ENCODE assay signal across 1 cellular context in the genomic region with DNA sequence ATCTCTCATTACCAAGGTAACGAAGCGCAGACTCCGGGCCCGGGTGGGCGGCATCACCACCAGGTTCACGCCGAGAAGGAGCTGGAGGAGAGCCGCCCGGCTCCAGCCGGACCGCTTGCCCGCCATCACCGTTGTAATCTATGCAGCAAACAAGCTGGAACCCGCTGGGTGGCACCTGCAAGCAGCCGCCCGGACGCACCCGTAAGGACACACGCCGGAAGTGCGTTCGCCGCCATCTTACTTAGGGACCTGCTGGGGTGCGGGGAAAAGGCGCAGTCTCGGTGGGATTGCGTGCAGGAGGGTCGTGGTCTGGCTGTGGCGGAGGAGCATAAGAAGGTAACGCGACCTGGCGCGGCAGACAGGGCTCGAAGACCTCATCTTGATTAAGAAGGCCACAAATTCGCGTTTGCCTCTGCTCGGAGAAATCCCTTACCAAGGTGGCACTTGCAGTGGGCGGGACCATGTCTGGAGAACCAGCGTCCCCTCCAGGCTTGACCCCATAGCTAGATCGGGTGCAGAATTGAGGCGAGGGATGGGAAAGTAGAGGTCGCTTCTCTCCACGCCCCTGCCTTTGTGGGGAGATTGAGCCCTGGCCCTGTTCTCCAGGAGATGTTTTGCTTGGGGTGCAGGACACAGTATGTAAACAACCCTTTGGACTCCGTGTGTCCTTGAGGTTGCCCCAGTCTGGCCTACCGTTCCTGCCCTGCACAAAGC.
TF ChIP-seq lines count a peak whose summit lies in the region.

A gene with protein sequence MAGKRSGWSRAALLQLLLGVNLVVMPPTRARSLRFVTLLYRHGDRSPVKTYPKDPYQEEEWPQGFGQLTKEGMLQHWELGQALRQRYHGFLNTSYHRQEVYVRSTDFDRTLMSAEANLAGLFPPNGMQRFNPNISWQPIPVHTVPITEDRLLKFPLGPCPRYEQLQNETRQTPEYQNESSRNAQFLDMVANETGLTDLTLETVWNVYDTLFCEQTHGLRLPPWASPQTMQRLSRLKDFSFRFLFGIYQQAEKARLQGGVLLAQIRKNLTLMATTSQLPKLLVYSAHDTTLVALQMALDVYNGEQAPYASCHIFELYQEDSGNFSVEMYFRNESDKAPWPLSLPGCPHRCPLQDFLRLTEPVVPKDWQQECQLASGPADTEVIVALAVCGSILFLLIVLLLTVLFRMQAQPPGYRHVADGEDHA (minus strand): TSS at position 151 of the 714 bp plus-strand sequence. CDS start 25 bp downstream, at position 126.

TF ChIP-seq in WTC11, 78 proteins besides CTCF, POLR2A, EP300 and RAD21 (continued from another document and continues in another):
- TF ChIP-seq, protein P1, sequence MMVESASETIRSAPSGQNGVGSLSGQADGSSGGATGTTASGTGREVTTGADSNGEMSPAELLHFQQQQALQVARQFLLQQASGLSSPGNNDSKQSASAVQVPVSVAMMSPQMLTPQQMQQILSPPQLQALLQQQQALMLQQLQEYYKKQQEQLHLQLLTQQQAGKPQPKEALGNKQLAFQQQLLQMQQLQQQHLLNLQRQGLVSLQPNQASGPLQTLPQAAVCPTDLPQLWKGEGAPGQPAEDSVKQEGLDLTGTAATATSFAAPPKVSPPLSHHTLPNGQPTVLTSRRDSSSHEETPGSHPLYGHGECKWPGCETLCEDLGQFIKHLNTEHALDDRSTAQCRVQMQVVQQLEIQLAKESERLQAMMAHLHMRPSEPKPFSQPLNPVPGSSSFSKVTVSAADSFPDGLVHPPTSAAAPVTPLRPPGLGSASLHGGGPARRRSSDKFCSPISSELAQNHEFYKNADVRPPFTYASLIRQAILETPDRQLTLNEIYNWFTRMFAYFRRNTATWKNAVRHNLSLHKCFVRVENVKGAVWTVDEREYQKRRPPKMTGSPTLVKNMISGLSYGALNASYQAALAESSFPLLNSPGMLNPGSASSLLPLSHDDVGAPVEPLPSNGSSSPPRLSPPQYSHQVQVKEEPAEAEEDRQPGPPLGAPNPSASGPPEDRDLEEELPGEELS (CRISPR knock-in tag; IDR thresholded peaks at IDR 0.05): peak; percentile 90
- TF ChIP-seq FOXJ3 (CRISPR knock-in tag; IDR thresholded peaks at IDR 0.05; ENCODE audit: borderline replicate concordance): peak; percentile 26; the same call in 1 of the 2 replicates
- no peak for TF ChIP-seq TEAD4 (CRISPR knock-in tag; IDR thresholded peaks at IDR 0.05)
- TF ChIP-seq, protein P2, sequence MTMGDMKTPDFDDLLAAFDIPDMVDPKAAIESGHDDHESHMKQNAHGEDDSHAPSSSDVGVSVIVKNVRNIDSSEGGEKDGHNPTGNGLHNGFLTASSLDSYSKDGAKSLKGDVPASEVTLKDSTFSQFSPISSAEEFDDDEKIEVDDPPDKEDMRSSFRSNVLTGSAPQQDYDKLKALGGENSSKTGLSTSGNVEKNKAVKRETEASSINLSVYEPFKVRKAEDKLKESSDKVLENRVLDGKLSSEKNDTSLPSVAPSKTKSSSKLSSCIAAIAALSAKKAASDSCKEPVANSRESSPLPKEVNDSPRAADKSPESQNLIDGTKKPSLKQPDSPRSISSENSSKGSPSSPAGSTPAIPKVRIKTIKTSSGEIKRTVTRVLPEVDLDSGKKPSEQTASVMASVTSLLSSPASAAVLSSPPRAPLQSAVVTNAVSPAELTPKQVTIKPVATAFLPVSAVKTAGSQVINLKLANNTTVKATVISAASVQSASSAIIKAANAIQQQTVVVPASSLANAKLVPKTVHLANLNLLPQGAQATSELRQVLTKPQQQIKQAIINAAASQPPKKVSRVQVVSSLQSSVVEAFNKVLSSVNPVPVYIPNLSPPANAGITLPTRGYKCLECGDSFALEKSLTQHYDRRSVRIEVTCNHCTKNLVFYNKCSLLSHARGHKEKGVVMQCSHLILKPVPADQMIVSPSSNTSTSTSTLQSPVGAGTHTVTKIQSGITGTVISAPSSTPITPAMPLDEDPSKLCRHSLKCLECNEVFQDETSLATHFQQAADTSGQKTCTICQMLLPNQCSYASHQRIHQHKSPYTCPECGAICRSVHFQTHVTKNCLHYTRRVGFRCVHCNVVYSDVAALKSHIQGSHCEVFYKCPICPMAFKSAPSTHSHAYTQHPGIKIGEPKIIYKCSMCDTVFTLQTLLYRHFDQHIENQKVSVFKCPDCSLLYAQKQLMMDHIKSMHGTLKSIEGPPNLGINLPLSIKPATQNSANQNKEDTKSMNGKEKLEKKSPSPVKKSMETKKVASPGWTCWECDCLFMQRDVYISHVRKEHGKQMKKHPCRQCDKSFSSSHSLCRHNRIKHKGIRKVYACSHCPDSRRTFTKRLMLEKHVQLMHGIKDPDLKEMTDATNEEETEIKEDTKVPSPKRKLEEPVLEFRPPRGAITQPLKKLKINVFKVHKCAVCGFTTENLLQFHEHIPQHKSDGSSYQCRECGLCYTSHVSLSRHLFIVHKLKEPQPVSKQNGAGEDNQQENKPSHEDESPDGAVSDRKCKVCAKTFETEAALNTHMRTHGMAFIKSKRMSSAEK (CRISPR knock-in tag; IDR thresholded peaks at IDR 0.05; ENCODE audit: borderline replicate concordance): no peak
- TF ChIP-seq TP53 (CRISPR knock-in tag; IDR thresholded peaks at IDR 0.05): peak; percentile 90; the same call in 1 of the 2 replicates
- TF ChIP-seq, protein P3, sequence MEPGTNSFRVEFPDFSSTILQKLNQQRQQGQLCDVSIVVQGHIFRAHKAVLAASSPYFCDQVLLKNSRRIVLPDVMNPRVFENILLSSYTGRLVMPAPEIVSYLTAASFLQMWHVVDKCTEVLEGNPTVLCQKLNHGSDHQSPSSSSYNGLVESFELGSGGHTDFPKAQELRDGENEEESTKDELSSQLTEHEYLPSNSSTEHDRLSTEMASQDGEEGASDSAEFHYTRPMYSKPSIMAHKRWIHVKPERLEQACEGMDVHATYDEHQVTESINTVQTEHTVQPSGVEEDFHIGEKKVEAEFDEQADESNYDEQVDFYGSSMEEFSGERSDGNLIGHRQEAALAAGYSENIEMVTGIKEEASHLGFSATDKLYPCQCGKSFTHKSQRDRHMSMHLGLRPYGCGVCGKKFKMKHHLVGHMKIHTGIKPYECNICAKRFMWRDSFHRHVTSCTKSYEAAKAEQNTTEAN (CRISPR knock-in tag; IDR thresholded peaks at IDR 0.05): peak; percentile 51; the same call in 1 of the 2 replicates
- no peak for TF ChIP-seq NR2C2 (CRISPR knock-in tag; IDR thresholded peaks at IDR 0.05)
- no peak for TF ChIP-seq MXD4 (CRISPR knock-in tag; IDR thresholded peaks at IDR 0.05; ENCODE audit: borderline replicate concordance)
- TF ChIP-seq, protein P4, sequence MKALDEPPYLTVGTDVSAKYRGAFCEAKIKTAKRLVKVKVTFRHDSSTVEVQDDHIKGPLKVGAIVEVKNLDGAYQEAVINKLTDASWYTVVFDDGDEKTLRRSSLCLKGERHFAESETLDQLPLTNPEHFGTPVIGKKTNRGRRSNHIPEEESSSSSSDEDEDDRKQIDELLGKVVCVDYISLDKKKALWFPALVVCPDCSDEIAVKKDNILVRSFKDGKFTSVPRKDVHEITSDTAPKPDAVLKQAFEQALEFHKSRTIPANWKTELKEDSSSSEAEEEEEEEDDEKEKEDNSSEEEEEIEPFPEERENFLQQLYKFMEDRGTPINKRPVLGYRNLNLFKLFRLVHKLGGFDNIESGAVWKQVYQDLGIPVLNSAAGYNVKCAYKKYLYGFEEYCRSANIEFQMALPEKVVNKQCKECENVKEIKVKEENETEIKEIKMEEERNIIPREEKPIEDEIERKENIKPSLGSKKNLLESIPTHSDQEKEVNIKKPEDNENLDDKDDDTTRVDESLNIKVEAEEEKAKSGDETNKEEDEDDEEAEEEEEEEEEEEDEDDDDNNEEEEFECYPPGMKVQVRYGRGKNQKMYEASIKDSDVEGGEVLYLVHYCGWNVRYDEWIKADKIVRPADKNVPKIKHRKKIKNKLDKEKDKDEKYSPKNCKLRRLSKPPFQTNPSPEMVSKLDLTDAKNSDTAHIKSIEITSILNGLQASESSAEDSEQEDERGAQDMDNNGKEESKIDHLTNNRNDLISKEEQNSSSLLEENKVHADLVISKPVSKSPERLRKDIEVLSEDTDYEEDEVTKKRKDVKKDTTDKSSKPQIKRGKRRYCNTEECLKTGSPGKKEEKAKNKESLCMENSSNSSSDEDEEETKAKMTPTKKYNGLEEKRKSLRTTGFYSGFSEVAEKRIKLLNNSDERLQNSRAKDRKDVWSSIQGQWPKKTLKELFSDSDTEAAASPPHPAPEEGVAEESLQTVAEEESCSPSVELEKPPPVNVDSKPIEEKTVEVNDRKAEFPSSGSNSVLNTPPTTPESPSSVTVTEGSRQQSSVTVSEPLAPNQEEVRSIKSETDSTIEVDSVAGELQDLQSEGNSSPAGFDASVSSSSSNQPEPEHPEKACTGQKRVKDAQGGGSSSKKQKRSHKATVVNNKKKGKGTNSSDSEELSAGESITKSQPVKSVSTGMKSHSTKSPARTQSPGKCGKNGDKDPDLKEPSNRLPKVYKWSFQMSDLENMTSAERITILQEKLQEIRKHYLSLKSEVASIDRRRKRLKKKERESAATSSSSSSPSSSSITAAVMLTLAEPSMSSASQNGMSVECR (CRISPR knock-in tag; IDR thresholded peaks at IDR 0.05; ENCODE audit: borderline replicate concordance): peak; percentile 90; the same call in 1 of the 2 replicates
- no peak for TF ChIP-seq ZBTB21 (CRISPR knock-in tag; IDR thresholded peaks at IDR 0.05; ENCODE audit: borderline replicate concordance)
- TF ChIP-seq RELA (CRISPR knock-in tag; IDR thresholded peaks at IDR 0.05; ENCODE audit: borderline replicate concordance): peak; percentile 78; the same call in 1 of the 2 replicates
- no peak for TF ChIP-seq ZNF423 (CRISPR knock-in tag; IDR thresholded peaks at IDR 0.05)
- TF ChIP-seq, protein P5, sequence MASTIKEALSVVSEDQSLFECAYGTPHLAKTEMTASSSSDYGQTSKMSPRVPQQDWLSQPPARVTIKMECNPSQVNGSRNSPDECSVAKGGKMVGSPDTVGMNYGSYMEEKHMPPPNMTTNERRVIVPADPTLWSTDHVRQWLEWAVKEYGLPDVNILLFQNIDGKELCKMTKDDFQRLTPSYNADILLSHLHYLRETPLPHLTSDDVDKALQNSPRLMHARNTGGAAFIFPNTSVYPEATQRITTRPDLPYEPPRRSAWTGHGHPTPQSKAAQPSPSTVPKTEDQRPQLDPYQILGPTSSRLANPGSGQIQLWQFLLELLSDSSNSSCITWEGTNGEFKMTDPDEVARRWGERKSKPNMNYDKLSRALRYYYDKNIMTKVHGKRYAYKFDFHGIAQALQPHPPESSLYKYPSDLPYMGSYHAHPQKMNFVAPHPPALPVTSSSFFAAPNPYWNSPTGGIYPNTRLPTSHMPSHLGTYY (CRISPR knock-in tag; IDR thresholded peaks at IDR 0.05): peak; percentile 78
- TF ChIP-seq, protein P6, sequence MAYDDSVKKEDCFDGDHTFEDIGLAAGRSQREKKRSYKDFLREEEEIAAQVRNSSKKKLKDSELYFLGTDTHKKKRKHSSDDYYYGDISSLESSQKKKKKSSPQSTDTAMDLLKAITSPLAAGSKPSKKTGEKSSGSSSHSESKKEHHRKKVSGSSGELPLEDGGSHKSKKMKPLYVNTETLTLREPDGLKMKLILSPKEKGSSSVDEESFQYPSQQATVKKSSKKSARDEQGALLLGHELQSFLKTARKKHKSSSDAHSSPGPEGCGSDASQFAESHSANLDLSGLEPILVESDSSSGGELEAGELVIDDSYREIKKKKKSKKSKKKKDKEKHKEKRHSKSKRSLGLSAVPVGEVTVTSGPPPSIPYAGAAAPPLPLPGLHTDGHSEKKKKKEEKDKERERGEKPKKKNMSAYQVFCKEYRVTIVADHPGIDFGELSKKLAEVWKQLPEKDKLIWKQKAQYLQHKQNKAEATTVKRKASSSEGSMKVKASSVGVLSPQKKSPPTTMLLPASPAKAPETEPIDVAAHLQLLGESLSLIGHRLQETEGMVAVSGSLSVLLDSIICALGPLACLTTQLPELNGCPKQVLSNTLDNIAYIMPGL (CRISPR knock-in tag; IDR thresholded peaks at IDR 0.05): peak; percentile 96
- TF ChIP-seq, protein P7, sequence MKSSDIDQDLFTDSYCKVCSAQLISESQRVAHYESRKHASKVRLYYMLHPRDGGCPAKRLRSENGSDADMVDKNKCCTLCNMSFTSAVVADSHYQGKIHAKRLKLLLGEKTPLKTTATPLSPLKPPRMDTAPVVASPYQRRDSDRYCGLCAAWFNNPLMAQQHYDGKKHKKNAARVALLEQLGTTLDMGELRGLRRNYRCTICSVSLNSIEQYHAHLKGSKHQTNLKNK (CRISPR knock-in tag; IDR thresholded peaks at IDR 0.05): 0 out of 2 replicates have a peak, but pooled peaks have one; percentile 72
- TF ChIP-seq, protein P8, sequence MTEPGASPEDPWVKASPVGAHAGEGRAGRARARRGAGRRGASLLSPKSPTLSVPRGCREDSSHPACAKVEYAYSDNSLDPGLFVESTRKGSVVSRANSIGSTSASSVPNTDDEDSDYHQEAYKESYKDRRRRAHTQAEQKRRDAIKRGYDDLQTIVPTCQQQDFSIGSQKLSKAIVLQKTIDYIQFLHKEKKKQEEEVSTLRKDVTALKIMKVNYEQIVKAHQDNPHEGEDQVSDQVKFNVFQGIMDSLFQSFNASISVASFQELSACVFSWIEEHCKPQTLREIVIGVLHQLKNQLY (CRISPR knock-in tag; IDR thresholded peaks at IDR 0.05): 0 out of 2 replicates have a peak, but pooled peaks have one; percentile 77
- TF ChIP-seq ELF4 (CRISPR knock-in tag; IDR thresholded peaks at IDR 0.05; ENCODE audit: low read depth): no peak
- peak; percentile 86; the same call in 1 of the 2 replicates for TF ChIP-seq CBFB (CRISPR knock-in tag; IDR thresholded peaks at IDR 0.05; ENCODE audit: low read depth)
- no peak for TF ChIP-seq RORB (CRISPR knock-in tag; IDR thresholded peaks at IDR 0.05)
- TF ChIP-seq, protein P9, sequence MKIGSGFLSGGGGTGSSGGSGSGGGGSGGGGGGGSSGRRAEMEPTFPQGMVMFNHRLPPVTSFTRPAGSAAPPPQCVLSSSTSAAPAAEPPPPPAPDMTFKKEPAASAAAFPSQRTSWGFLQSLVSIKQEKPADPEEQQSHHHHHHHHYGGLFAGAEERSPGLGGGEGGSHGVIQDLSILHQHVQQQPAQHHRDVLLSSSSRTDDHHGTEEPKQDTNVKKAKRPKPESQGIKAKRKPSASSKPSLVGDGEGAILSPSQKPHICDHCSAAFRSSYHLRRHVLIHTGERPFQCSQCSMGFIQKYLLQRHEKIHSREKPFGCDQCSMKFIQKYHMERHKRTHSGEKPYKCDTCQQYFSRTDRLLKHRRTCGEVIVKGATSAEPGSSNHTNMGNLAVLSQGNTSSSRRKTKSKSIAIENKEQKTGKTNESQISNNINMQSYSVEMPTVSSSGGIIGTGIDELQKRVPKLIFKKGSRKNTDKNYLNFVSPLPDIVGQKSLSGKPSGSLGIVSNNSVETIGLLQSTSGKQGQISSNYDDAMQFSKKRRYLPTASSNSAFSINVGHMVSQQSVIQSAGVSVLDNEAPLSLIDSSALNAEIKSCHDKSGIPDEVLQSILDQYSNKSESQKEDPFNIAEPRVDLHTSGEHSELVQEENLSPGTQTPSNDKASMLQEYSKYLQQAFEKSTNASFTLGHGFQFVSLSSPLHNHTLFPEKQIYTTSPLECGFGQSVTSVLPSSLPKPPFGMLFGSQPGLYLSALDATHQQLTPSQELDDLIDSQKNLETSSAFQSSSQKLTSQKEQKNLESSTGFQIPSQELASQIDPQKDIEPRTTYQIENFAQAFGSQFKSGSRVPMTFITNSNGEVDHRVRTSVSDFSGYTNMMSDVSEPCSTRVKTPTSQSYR (CRISPR knock-in tag; IDR thresholded peaks at IDR 0.05): no peak
- no peak for TF ChIP-seq NR1H2 (CRISPR knock-in tag; IDR thresholded peaks at IDR 0.05)
- peak; percentile 92 for TF ChIP-seq ESRRA (CRISPR knock-in tag; IDR thresholded peaks at IDR 0.05; ENCODE audit: borderline replicate concordance)
- TF ChIP-seq OVOL2 (CRISPR knock-in tag; IDR thresholded peaks at IDR 0.05; ENCODE audit: borderline replicate concordance): no peak
- 0 out of 2 replicates have a peak, but pooled peaks have one; percentile 52 for TF ChIP-seq ZNF416 (CRISPR knock-in tag; IDR thresholded peaks at IDR 0.05)
- no peak for TF ChIP-seq ZNF263 (CRISPR knock-in tag; IDR thresholded peaks at IDR 0.05; ENCODE audit: low read depth)
- TF ChIP-seq HMGA2 (CRISPR knock-in tag; IDR thresholded peaks at IDR 0.05): no peak
- TF ChIP-seq JUN (CRISPR knock-in tag; IDR thresholded peaks at IDR 0.05): no peak; the same call in 1 of the 2 replicates
- no peak for TF ChIP-seq JAZF1 (CRISPR knock-in tag; IDR thresholded peaks at IDR 0.05)
- 0 out of 2 replicates have a peak, but pooled peaks have one; percentile 34 for TF ChIP-seq ZNF317 (CRISPR knock-in tag; IDR thresholded peaks at IDR 0.05; ENCODE audit: borderline replicate concordance, low read depth)
